8 cellular contexts compared by ENCODE assay signal in the genomic region with DNA sequence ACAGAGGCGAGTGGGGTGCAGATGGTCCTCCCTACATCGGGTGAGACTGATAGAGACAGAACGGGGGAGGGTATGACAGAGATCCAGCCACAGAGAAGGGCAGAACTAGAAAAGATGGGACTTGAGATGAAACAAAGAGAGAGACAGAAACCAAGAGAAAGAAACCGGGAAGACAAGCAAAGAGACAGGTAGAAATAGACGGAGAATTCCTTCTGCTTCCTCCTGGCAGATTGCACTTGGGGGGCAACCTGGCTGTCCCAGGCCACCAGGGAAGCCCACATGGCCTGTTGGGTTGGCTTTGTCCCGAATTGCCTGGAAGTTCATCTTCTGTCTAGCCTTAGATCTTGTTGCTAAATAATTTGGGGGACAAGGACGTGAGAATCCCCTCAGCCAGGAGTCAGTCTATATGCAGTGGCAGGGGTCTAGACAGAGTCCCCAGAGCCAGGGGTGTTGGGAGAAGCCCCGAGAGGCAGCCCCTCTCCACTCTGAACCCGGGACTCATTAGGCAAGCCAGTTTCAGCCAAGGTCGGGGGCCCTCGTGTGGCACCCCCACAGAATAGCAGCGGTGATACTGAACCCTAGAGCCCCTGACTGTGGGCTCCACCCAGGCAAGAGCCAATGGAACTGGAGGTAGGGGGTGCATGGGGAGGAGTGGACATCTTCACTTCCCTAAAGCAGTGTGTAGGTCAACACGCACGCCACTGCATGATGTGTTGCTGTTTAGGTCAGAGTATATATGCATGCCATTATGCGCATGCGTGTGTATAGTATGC. TPM values are rescaled to one million over a fixed set of nuclear protein-coding genes. Genes with fewer than 3 reads are reported as not detected.
DNase-seq lines count a peak whose midpoint lies in the region; ATAC-seq and TF ChIP-seq lines count a peak whose summit lies in the region.

No MANE protein-coding gene starts in this region.

- TF ChIP-seq CTCF in cardiac muscle cell (IDR thresholded peaks at IDR 0.05; ENCODE audit: low read depth, low read length) (peak; percentile 36), thyroid gland (IDR thresholded peaks at IDR 0.05) (peak in 1 of 6 experiments; percentile 6)

- TF ChIP-seq POLR2A in GM15510 (IDR thresholded peaks at IDR 0.05; ENCODE audit: borderline replicate concordance, extremely low read depth, insufficient read length) (peak; percentile 98), thyroid gland (IDR thresholded peaks at IDR 0.05) (no peak)

- ATAC-seq in HG02588 (IDR thresholded peaks at IDR 0.05; ENCODE audit: unreplicated experiment): peak; percentile 34

- H3K9me3 ChIP-seq in cardiac muscle cell (ENCODE audit: low read depth) (no peaks in the 10 kb centered on the region), thyroid gland (no peaks in the 10 kb centered on the region)

- no peak overlapping the region for H3K27ac ChIP-seq in cardiac muscle cell
- H3K27ac ChIP-seq in thyroid gland: no peak overlapping the region

- H3K4me3 ChIP-seq in cardiac muscle cell (no peak overlapping the region), thyroid gland (replicated peaks in 1 of 3) (no peak overlapping the region)

- H3K4me1 ChIP-seq in cardiac muscle cell (ENCODE audit: low read depth) (no peaks in the 10 kb centered on the region), thyroid gland (peaks cover 0 to 8% of the 10 kb centered on the region in 2 donors)

- intact Hi-C loops in thyroid gland (cut with DNase I): loop anchor here (10.0 kb wide), 1 partner anchor 46 kb away; no protein-coding TSS in a partner anchor

- DNase-seq in NCI-H2227 treated with DMSO at 0.1 percent for 48 hours (lab: John Stamatoyannopoulos, UW) (peak; percentile 30), activated T-cell treated with anti-CD3 and anti-CD28 coated beads for 48 hours (ENCODE audit: low read depth) (peak; percentile 87), cardiac muscle cell (ENCODE audit: low read depth in 1 of 2, low spot score in 1 of 2) (peak in 1 of 2 donors; percentile 25), thyroid gland (no peak), amniotic stem cell (lab: John Stamatoyannopoulos, UW) (no peak)
- DNase-seq in stimulated activated CD4-positive, alpha-beta T cell treated with anti-CD3 and anti-CD28 coated beads, Interleukin-1b, Interleukin-23, amount 100 ng/mL, for 1 hour (ENCODE audit: low read depth in 2 of 2): peak; percentile 70

- no peaks in the 10 kb centered on the region for H3K36me3 ChIP-seq in cardiac muscle cell
- H3K36me3 ChIP-seq in thyroid gland: no peaks in the 10 kb centered on the region

- WGBS in thyroid gland, 2 donors: 47% methylated on average over 16 of the region's 16 CpGs

- H3K27me3 ChIP-seq in cardiac muscle cell (no peaks in the 10 kb centered on the region), thyroid gland (no peaks in the 10 kb centered on the region)

RNA-seq across cellular contexts. Expression of a gene that starts 0.6 kb away (rescaled TPM):
- total RNA-seq in cardiac muscle cell (45.1 and 92.1 TPM in 2 replicates), thyroid gland (10 to 100 TPM; 19.5 to 35.4 (median 22.1) TPM)
- polyA plus RNA-seq in cardiac muscle cell: 77.5 and 85.3 TPM in 2 replicates

RNA-seq across cellular contexts. Expression of a gene that starts 22.8 kb away (rescaled TPM):
- 94.6 and 152 TPM in 2 replicates for total RNA-seq in cardiac muscle cell
- 97.9 and 102 TPM in 2 replicates for polyA plus RNA-seq in cardiac muscle cell
- 10 to 100 TPM; 38.2 to 56.3 (median 44.2) TPM for total RNA-seq in thyroid gland

RNA-seq across cellular contexts. Expression of a gene that starts 48.5 kb away (rescaled TPM):
- not detected in 2 replicates for total RNA-seq in cardiac muscle cell
- not detected in 2 replicates for polyA plus RNA-seq in cardiac muscle cell
- total RNA-seq in thyroid gland: under 1 TPM in 2 of 4 donors, not detected in 2; 0.24 to 0.45 TPM

Comparison
In these comparisons a context has a peak if more than half of its experiments do, and no peak if none do; other contexts are left out.
1. DNase-seq: peak in NCI-H2227 treated with DMSO at 0.1 percent for 48 hours (single experiment), activated T-cell treated with anti-CD3 and anti-CD28 coated beads for 48 hours (single experiment) and stimulated activated CD4-positive, alpha-beta T cell treated with anti-CD3 and anti-CD28 coated beads, Interleukin-1b, Interleukin-23, amount 100 ng/mL, for 1 hour (2 of 2); none in thyroid gland (0 of 2) and amniotic stem cell (single experiment).